ENCODE assay signal across 8 cellular contexts in the genomic region with DNA sequence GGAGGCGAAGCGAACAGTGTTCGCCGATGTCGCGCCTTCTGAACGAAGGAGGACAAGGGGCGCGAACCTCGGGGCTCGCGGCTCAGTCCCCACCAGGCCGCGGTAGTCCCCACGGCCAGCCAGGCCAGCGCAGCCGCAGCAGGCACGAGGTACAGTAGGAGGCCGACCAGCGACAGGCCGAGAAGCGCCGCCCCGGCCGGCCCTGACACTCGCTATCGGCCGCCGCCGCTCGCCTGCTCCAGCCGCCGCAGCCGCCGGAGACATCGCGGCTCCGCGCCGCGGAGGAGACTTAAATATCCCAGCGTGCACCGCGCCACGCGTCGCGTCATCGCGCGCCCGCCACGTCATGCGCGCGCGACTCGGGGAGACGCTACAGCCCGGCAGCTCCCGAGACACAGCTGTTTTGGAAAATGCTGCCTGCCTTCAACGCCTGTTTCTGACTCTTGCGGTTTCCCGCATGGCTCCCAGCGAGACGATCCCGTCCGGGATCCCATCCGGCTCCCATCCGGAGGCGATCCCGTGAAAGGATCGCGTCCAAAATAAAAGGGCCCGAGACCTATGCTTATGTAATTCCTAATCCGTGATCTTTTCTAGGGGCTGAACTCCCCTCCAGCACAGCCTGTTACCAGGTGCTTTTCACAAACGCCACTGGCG. TPM values are rescaled to one million over a fixed set of nuclear protein-coding genes. Genes with fewer than 3 reads are reported as not detected.
A peak's percentile ranks its signal among the peaks of the same experiment; 100 is the strongest.
DNase-seq lines count a peak whose midpoint lies in the region; ATAC-seq and TF ChIP-seq lines count a peak whose summit lies in the region.
"Not testable (repeated sequence)": the region's sequence is repeated elsewhere in the genome, so short reads cannot be mapped to it uniquely, and the experiment has no call there.

A gene (minus strand): TSS at position 291 of the 654 bp plus-strand sequence. CDS start 1,215 bp downstream, outside the sequence.

- not testable (repeated sequence) for H3K4me1 ChIP-seq in skeletal muscle tissue (ENCODE audit: control insufficient read depth in 3 of 3, insufficient read depth in 3 of 3, low read length in 3 of 3)

- peak; percentile 55 for TF ChIP-seq POLR2A in GM19099 (IDR thresholded peaks at IDR 0.05; ENCODE audit: extremely low read depth, insufficient read length, low read depth)

- peak; percentile 76 for ATAC-seq in HG03045 (IDR thresholded peaks at IDR 0.05; ENCODE audit: unreplicated experiment)

- H3K9me3 ChIP-seq in skeletal muscle tissue (ENCODE audit: control insufficient read depth in 3 of 3, low read length in 3 of 3): not testable (repeated sequence)

- H3K9ac ChIP-seq in skeletal muscle tissue (ENCODE audit: low read depth in 1 of 3, low read length in 3 of 3): peak within 1 kb of the TSS; percentile 74 to 82 (median 80)

- H3K4me3 ChIP-seq in AG09309 (ENCODE audit: control insufficient read depth, low read depth, low read length) (peak within 1 kb of the TSS; percentile 60), skeletal muscle tissue (ENCODE audit: low read length in 3 of 3) (peak within 1 kb of the TSS; percentile 69 to 74 (median 73))

- DNase-seq in AG09309 (ENCODE audit: low read depth): not testable (repeated sequence)
- DNase-seq in NCI-H748 (lab: John Stamatoyannopoulos, UW; ENCODE audit: unreplicated experiment) (peak; percentile 26), ecto neural progenitor cell (ENCODE audit: low spot score) (peak; percentile 60), left kidney (ENCODE audit: low read depth, low spot score) (peak; percentile 48)
- peak in 2 of 3 experiments; percentile 26 to 28 for DNase-seq in activated CD8-positive, alpha-beta memory T cell treated with anti-CD3 and anti-CD28 coated beads for 48 hours (ENCODE audit: low read depth in 2 of 3, low spot score in 2 of 3)

- H3K27ac ChIP-seq in skeletal muscle tissue (ENCODE audit: low read depth, low read length): peak within 1 kb of the TSS; percentile 76

- not testable (repeated sequence) for TF ChIP-seq CTCF in AG09309 (IDR thresholded peaks at IDR 0.05; ENCODE audit: control insufficient read depth, insufficient read depth, low read depth, low read length, missing control alignments)

- H3K36me3 ChIP-seq in skeletal muscle tissue (ENCODE audit: control insufficient read depth in 3 of 3, insufficient read depth in 3 of 3, low read length in 3 of 3): not testable (repeated sequence)

- not testable (repeated sequence) for H3K27me3 ChIP-seq in skeletal muscle tissue (ENCODE audit: control insufficient read depth in 3 of 3, insufficient read depth in 3 of 3, low read length in 3 of 3)

RNA-seq across cellular contexts. Expression of the gene that starts here (rescaled TPM):
- 4.2 TPM for total RNA-seq in skeletal muscle tissue
